ENCODE assay signal across 24 cellular contexts in genomic region chr3:15514663-15515357, GRCh38. TPM values are rescaled to one million over a fixed set of nuclear protein-coding genes. Genes with fewer than 3 reads are reported as not detected.
A peak's percentile ranks its signal among the peaks of the same experiment; 100 is the strongest.
DNase-seq lines count a peak whose midpoint lies in the region; ATAC-seq and TF ChIP-seq lines count a peak whose summit lies in the region.
"Had no signal": no experiment of that assay in that cellular context is flagged by ENCODE, and none has a peak within 500 bp of the region (broad histone marks: within the 10 kb centered on the region; RNA-seq: fewer than 3 reads in every experiment).

No MANE protein-coding gene starts in this region.

- no peak overlapping the region for H3K4me3 ChIP-seq in adipocyte (ENCODE audit: low read length)
- H3K4me3 ChIP-seq: SJCRH30 had no signal

- intact Hi-C loops in natural killer cell (cut with micrococcal nuclease) = no loop called here
- intact Hi-C loops in sciatic nerve (cut with DNase I) = no loop called here

- no peak for TF ChIP-seq CTCF in natural killer cell (IDR thresholded peaks at IDR 0.05)
- no peak for TF ChIP-seq CTCF in neural crest cell (conservative IDR thresholded peaks at IDR 0.05)

- H3K27me3 Mint-ChIP-seq in natural killer cell (ENCODE audit: low read depth in 2 of 2) (no peaks in the 10 kb centered on the region), neural crest cell (ENCODE audit: low read depth) (no peaks in the 10 kb centered on the region)
- H3K27me3 Mint-ChIP-seq in natural killer cell treated with Interleukin-12 subunit alpha and Interleukin-12 subunit beta and Interleukin-15 and Interleukin-18, amount 100 ng/mL, for 72 hours = no peaks in the 10 kb centered on the region
- H3K27me3 Mint-ChIP-seq: B cell had no signal

- no peaks in the 10 kb centered on the region for H3K27me3 ChIP-seq in adipocyte (replicated peaks; ENCODE audit: control insufficient read depth, insufficient read depth, low read length)
- H3K27me3 ChIP-seq: SJCRH30 had no signal

- no peak overlapping the region for H3K9ac ChIP-seq in adipocyte (ENCODE audit: low read length)

- peaks cover 48 to 70% of the 10 kb centered on the region in 2 donors for H3K4me1 Mint-ChIP-seq in natural killer cell
- H3K4me1 Mint-ChIP-seq in natural killer cell treated with Interleukin-12 subunit alpha and Interleukin-12 subunit beta and Interleukin-15 and Interleukin-18, amount 100 ng/mL, for 72 hours (ENCODE audit: low read depth in 2 of 2) = peaks cover 31 to 63% of the 10 kb centered on the region in 2 donors
- no peaks in the 10 kb centered on the region for H3K4me1 Mint-ChIP-seq in neural crest cell
- H3K4me1 Mint-ChIP-seq: B cell had no signal

- H3K27ac Mint-ChIP-seq in natural killer cell (peak overlapping the region; percentile 16 to 33), neural crest cell (ENCODE audit: unreplicated experiment) (peak overlapping the region; percentile 67)
- H3K27ac Mint-ChIP-seq in natural killer cell treated with Interleukin-12 subunit alpha and Interleukin-12 subunit beta and Interleukin-15 and Interleukin-18, amount 100 ng/mL, for 72 hours = peak overlapping the region in 1 of 2 donors; percentile 48
- H3K27ac Mint-ChIP-seq: B cell had no signal

- H3K36me3 ChIP-seq in adipocyte (ENCODE audit: control insufficient read depth, insufficient read depth, low read length, severe bottlenecking) = no peaks in the 10 kb centered on the region
- H3K36me3 ChIP-seq: SJCRH30 had no signal

- no peak overlapping the region for H3K4me3 Mint-ChIP-seq in natural killer cell
- H3K4me3 Mint-ChIP-seq in natural killer cell treated with Interleukin-12 subunit alpha and Interleukin-12 subunit beta and Interleukin-15 and Interleukin-18, amount 100 ng/mL, for 72 hours = no peak overlapping the region
- no peak overlapping the region for H3K4me3 Mint-ChIP-seq in neural crest cell
- H3K4me3 Mint-ChIP-seq: B cell, CD14-positive monocyte had no signal

- no peaks in the 10 kb centered on the region for H3K9me3 ChIP-seq in adipocyte (ENCODE audit: control insufficient read depth, low read length)
- H3K9me3 ChIP-seq: SJCRH30 had no signal

- H3K9me3 Mint-ChIP-seq in natural killer cell = no peaks in the 10 kb centered on the region
- no peaks in the 10 kb centered on the region for H3K9me3 Mint-ChIP-seq in natural killer cell treated with Interleukin-12 subunit alpha and Interleukin-12 subunit beta and Interleukin-15 and Interleukin-18, amount 100 ng/mL, for 72 hours
- no peaks in the 10 kb centered on the region for H3K9me3 Mint-ChIP-seq in neural crest cell

- no peaks in the 10 kb centered on the region for H3K36me3 Mint-ChIP-seq in natural killer cell
- H3K36me3 Mint-ChIP-seq in natural killer cell treated with Interleukin-12 subunit alpha and Interleukin-12 subunit beta and Interleukin-15 and Interleukin-18, amount 100 ng/mL, for 72 hours = no peaks in the 10 kb centered on the region
- H3K36me3 Mint-ChIP-seq in neural crest cell (ENCODE audit: low read depth) = no peaks in the 10 kb centered on the region

- DNase-seq in natural killer cell (no peak), adipocyte (ENCODE audit: low read depth) (peak; percentile 22), neural crest cell (ENCODE audit: low read depth, low spot score) (no peak), NCI-H2227 treated with DMSO at 0.1 percent for 48 hours (lab: John Stamatoyannopoulos, UW) (no peak), dedifferentiated amniotic fluid mesenchymal stem cell (ENCODE audit: extremely low spot score) (no peak), NCI-H1417 (lab: John Stamatoyannopoulos, UW) (no peak), sciatic nerve (ENCODE audit: low spot score) (no peak)
- no peak for DNase-seq in natural killer cell treated with Interleukin-12 subunit alpha and Interleukin-12 subunit beta and Interleukin-15 and Interleukin-18, amount 100 ng/mL, for 72 hours (ENCODE audit: low spot score)
- DNase-seq: DMS 273 treated with DMSO at 0.1 percent for 48 hours, DMS79 treated with DMSO at 0.1 percent for 48 hours, GOT3, HCEC 1CT, KBM-7, NCI-H1092 treated with DMSO at 0.1 percent for 48 hours, NCI-H146, NCI-H2029 treated with DMSO at 0.1 percent for 48 hours, NCI-H2171, OCI-M1, SJCRH30 had no signal

- ATAC-seq in natural killer cell (no peak), sciatic nerve (no peak)
- ATAC-seq in natural killer cell treated with Interleukin-12 subunit alpha and Interleukin-12 subunit beta and Interleukin-15 and Interleukin-18, amount 100 ng/mL, for 72 hours = no peak
- ATAC-seq: HepG2 had no signal

- H3K4me1 ChIP-seq in adipocyte (ENCODE audit: control insufficient read depth, insufficient read depth, low read length) = peaks cover 3% of the 10 kb centered on the region

RNA-seq across cellular contexts. Expression of gene COLQ, which starts 6.7 kb away (rescaled TPM):
- 10 to 100 TPM; 37.7 to 60.7 (median 55.8) TPM for total RNA-seq in natural killer cell
- total RNA-seq in natural killer cell treated with Interleukin-12 subunit alpha and Interleukin-12 subunit beta and Interleukin-15 and Interleukin-18, amount 100 ng/mL, for 72 hours = 10 to 100 TPM in 1 of 2 donors, 1 to 10 TPM in 1; 7.8 to 31.8 TPM
- total RNA-seq in neural crest cell = 2.8 and 3.2 TPM in 2 replicates
- 6.3 TPM for total RNA-seq in sciatic nerve
- total RNA-seq: A172, HT-29 had no signal
